Comparison of ENCODE assay signal across 19 cellular contexts in the genomic region with DNA sequence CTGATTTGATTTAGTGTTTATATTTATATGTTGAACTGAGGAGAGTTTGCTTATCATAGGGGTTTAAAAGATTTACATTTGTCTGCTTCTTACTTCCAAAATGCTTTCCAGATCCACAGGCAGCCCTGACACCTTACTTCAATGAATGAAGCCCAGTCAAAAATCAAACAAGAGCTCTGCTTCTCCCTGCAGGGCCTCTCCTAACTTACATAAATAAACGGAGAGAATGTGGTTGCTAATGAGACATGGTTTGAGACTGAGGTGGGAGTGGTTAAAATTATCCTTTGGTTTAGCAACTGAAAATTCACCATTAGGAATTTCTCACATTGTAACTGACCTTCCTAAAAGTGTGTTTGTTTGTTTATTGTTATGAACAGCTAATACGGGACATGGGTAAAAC.
"Had no signal": no experiment of that assay in that cellular context is flagged by ENCODE, and none has a peak within 500 bp of the region (broad histone marks: within the 10 kb centered on the region; RNA-seq: fewer than 3 reads in every experiment).

No MANE protein-coding gene starts in this region.

- H3K27me3 Mint-ChIP-seq: activated CD4-positive, alpha-beta memory T cell treated with anti-CD3 and anti-CD28 coated beads, Interleukin-2, amount 10 ng/mL, durations not matched to agents 7 days and 5 days; central memory CD8-positive, alpha-beta T cell; naive B cell had no signal

- H3K9me3 Mint-ChIP-seq: activated CD4-positive, alpha-beta memory T cell treated with anti-CD3 and anti-CD28 coated beads, Interleukin-2, amount 10 ng/mL, durations not matched to agents 7 days and 5 days; activated T-helper 2 cell treated with anti-CD3 and anti-CD28 coated beads, Interferon-gamma antibody, Interleukin-2, Interleukin-4, amounts not matched to agents 10 μg/mL and 5 μg/mL and 100 μg/mL, durations not matched to agents 14 hours and 24 hours and 36 hours; neural crest cell had no signal

- DNase-seq: activated CD4-positive, alpha-beta memory T cell treated with anti-CD3 and anti-CD28 coated beads, Interleukin-2, amount 10 ng/mL, durations not matched to agents 7 days and 5 days; activated CD4-positive, alpha-beta T cell treated with anti-CD3 and anti-CD28 coated beads for 48 hours; activated CD4-positive, CD25-positive, alpha-beta regulatory T cell; activated naive CD4-positive, alpha-beta T cell treated with anti-CD3 and anti-CD28 coated beads for 36 hours; activated T-cell treated with anti-CD3 and anti-CD28 coated beads, Interleukin-2, amount 50 U/mL, for 1 hour; anterior cingulate cortex; erythroblast; heart left ventricle; left ventricle myocardium superior; naive B cell; psoas muscle; right cardiac atrium; stimulated activated naive CD8-positive, alpha-beta T cell treated with anti-CD3 and anti-CD28 coated beads, Interleukin-15, Interleukin-2, amounts not matched to agents 100 U/mL and 50 U/mL, for 24 hours had no signal

- H3K4me1 ChIP-seq: heart left ventricle, psoas muscle, tibial nerve had no signal

- H3K27ac ChIP-seq: coronary artery, gastroesophageal sphincter, heart left ventricle, psoas muscle, tibial nerve had no signal

- H3K27me3 ChIP-seq: gastroesophageal sphincter, heart left ventricle, tibial nerve had no signal

- H3K36me3 Mint-ChIP-seq: naive B cell had no signal

- H3K9me3 ChIP-seq: psoas muscle had no signal

- H3K4me1 Mint-ChIP-seq: activated CD4-positive, alpha-beta memory T cell treated with anti-CD3 and anti-CD28 coated beads, Interleukin-2, amount 10 ng/mL, durations not matched to agents 7 days and 5 days; central memory CD8-positive, alpha-beta T cell; naive B cell; neural crest cell had no signal

- H3K4me3 ChIP-seq: coronary artery, gastroesophageal sphincter, heart left ventricle, psoas muscle, tibial nerve had no signal

- H3K4me3 Mint-ChIP-seq: activated CD4-positive, alpha-beta memory T cell treated with anti-CD3 and anti-CD28 coated beads, Interleukin-2, amount 10 ng/mL, durations not matched to agents 7 days and 5 days; activated naive CD4-positive, alpha-beta T cell treated with anti-CD3 and anti-CD28 coated beads for 36 hours; central memory CD8-positive, alpha-beta T cell; naive B cell; neural crest cell had no signal

- ATAC-seq: gastroesophageal sphincter; heart left ventricle; left ventricle myocardium superior; psoas muscle; right cardiac atrium; stimulated activated naive CD8-positive, alpha-beta T cell treated with anti-CD3 and anti-CD28 coated beads, Interleukin-15, Interleukin-2, amounts not matched to agents 100 U/mL and 50 U/mL, for 24 hours had no signal

- H3K36me3 ChIP-seq: gastroesophageal sphincter, heart left ventricle, tibial nerve had no signal

- H3K27ac Mint-ChIP-seq: activated CD4-positive, alpha-beta memory T cell treated with anti-CD3 and anti-CD28 coated beads, Interleukin-2, amount 10 ng/mL, durations not matched to agents 7 days and 5 days; activated naive CD4-positive, alpha-beta T cell treated with anti-CD3 and anti-CD28 coated beads for 36 hours; activated T-helper 2 cell treated with anti-CD3 and anti-CD28 coated beads, Interferon-gamma antibody, Interleukin-2, Interleukin-4, amounts not matched to agents 10 μg/mL and 5 μg/mL and 100 μg/mL, durations not matched to agents 14 hours and 24 hours and 36 hours; naive B cell had no signal
